13 cellular contexts compared by ENCODE assay signal in genomic region chr10:11528286-11528685, GRCh38.
A peak's percentile ranks its signal among the peaks of the same experiment; 100 is the strongest.
DNase-seq lines count a peak whose midpoint lies in the region; ATAC-seq, FAIRE-seq and TF ChIP-seq lines count a peak whose summit lies in the region.
"Had no signal": no experiment of that assay in that cellular context is flagged by ENCODE, and none has a peak within 500 bp of the region (broad histone marks: within the 10 kb centered on the region; RNA-seq: fewer than 3 reads in every experiment).

No MANE protein-coding gene starts in this region.

- intact Hi-C loops in natural killer cell (cut with micrococcal nuclease): no loop called here

- H3K36me3 ChIP-seq in BLaER1 treated with 17β-estradiol and CSF1 and Interleukin-3, amounts not matched to agents 10 nM and 100 nM: peaks cover 21 to 38% (median 26%) of the 10 kb centered on the region in 11 experiments; a peak in 21 of 22 replicates

- TF ChIP-seq CTCF in astrocyte of the spinal cord (IDR thresholded peaks at IDR 0.05; ENCODE audit: low read depth, low read length) (no peak), natural killer cell (IDR thresholded peaks at IDR 0.05) (no peak)

- DNase-seq in GM19239 (ENCODE audit: insufficient read length, low spot score): no peak
- DNase-seq in astrocyte of the spinal cord (ENCODE audit: low read depth, low spot score): peak; percentile 16
- no peak for DNase-seq in natural killer cell
- no peak for DNase-seq in A172 (ENCODE audit: low spot score)
- DNase-seq in NCI-H2196 (lab: John Stamatoyannopoulos, UW; ENCODE audit: unreplicated experiment): no peak
- DNase-seq in UCSD-AML1 (lab: John Stamatoyannopoulos, UW; ENCODE audit: unreplicated experiment): no peak
- DNase-seq: dermis blood vessel endothelial cell, NCI-H526 treated with DMSO at 0.1 percent for 48 hours, retina, SHP77 had no signal

- in situ Hi-C loops in astrocyte of the spinal cord (cut with HindIII; ENCODE audit: low sequenced_read_pairs): no loop called here

- no peaks in the 10 kb centered on the region for H3K9me3 ChIP-seq in BLaER1 treated with 17β-estradiol and CSF1 and Interleukin-3, amounts not matched to agents 10 nM and 100 nM (replicated peaks in 1 of 11)

- peak overlapping the region in 6 of 11 experiments; percentile 2 to 60 (median 38); a peak in 8 of 22 replicates for H3K27ac ChIP-seq in BLaER1 treated with 17β-estradiol and CSF1 and Interleukin-3, amounts not matched to agents 10 nM and 100 nM
- H3K27ac ChIP-seq: C4-2B had no signal

- peaks cover 0 to 12% of the 10 kb centered on the region in 2 donors for H3K4me1 Mint-ChIP-seq in natural killer cell

- H3K27ac Mint-ChIP-seq in natural killer cell: peak overlapping the region in 1 of 2 donors; percentile 73

- no peaks in the 10 kb centered on the region for H3K9me3 Mint-ChIP-seq in natural killer cell

- H3K27me3 Mint-ChIP-seq in natural killer cell (ENCODE audit: low read depth in 2 of 2): peaks cover 0 to 4% of the 10 kb centered on the region in 2 donors

- no peaks in the 10 kb centered on the region for H3K27me3 ChIP-seq in BLaER1 treated with 17β-estradiol and CSF1 and Interleukin-3, amounts not matched to agents 10 nM and 100 nM

- ATAC-seq in natural killer cell (no peak), GM21786 (IDR thresholded peaks at IDR 0.05; ENCODE audit: unreplicated experiment) (no peak)

- FAIRE-seq in GM19239 (lab: Jason Lieb, UNC): peak; percentile 68

- H3K4me3 ChIP-seq in BLaER1 treated with 17β-estradiol and CSF1 and Interleukin-3, amounts not matched to agents 10 nM and 100 nM: no peak overlapping the region
- no peak overlapping the region for H3K4me3 ChIP-seq in astrocyte of the spinal cord (ENCODE audit: low read depth, low read length)

- no peaks in the 10 kb centered on the region for H3K36me3 Mint-ChIP-seq in natural killer cell

- peak overlapping the region; percentile 34 to 75 (median 61); a peak in 21 of 22 replicates for H3K4me2 ChIP-seq in BLaER1 treated with 17β-estradiol and CSF1 and Interleukin-3, amounts not matched to agents 10 nM and 100 nM

- H3K4me1 ChIP-seq in BLaER1 treated with 17β-estradiol and CSF1 and Interleukin-3, amounts not matched to agents 10 nM and 100 nM: peaks cover 25 to 46% (median 33%) of the 10 kb centered on the region in 10 experiments

- peak overlapping the region; percentile 75 for H3K4me3 Mint-ChIP-seq in natural killer cell

- H4K20me1 ChIP-seq in BLaER1 treated with 17β-estradiol and CSF1 and Interleukin-3, amounts not matched to agents 10 nM and 100 nM: peaks cover 0 to 23% (median 0%) of the 10 kb centered on the region in 11 experiments; a peak in 6 of 22 replicates

- H3K9ac ChIP-seq in BLaER1 treated with 17β-estradiol and CSF1 and Interleukin-3, amounts not matched to agents 10 nM and 100 nM: peak overlapping the region in 3 of 11 experiments; percentile 37 to 48 (median 37); a peak in 2 of 22 replicates
